In the genomic region with DNA sequence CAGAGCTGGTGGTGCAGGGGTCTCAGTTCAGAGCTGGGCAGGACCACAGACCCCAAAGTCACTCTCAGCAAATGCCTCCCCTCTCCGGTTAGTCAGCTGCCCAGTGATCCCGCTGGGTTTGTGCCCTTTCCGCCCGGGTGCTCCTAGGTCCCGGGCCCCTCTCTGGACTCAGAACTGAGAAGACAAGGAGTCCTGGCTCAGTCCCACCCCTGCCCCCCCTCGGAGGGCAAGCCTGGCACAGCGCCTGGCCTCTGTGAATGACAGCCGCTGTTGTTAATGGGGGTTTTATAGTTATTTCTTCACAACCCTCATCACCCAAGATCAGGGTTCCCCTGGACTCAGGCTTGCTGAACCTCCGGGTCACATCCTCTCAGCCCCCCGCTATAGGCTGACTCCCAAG, we compare ENCODE assay signal across 22 cellular contexts. TPM values are rescaled to one million over a fixed set of nuclear protein-coding genes. Genes with fewer than 3 reads are reported as not detected.
"Had no signal": no experiment of that assay in that cellular context is flagged by ENCODE, and none has a peak within 500 bp of the region (broad histone marks: within the 10 kb centered on the region; RNA-seq: fewer than 3 reads in every experiment).

No MANE protein-coding gene starts in this region.

- H3K4me1 ChIP-seq: ascending aorta, gastrocnemius medialis, stomach, thyroid gland had no signal

- H3K27me3 ChIP-seq: hepatocyte, thyroid gland had no signal

- H3K27ac ChIP-seq: ascending aorta, gastrocnemius medialis, hepatocyte, stomach, thyroid gland had no signal

- DNase-seq: activated CD4-positive, alpha-beta T cell treated with anti-CD3 and anti-CD28 coated beads for 4 hours; activated CD4-positive, alpha-beta T cell treated with anti-CD3 and anti-CD28 coated beads, Interleukin-2, amount 50 U/mL, for 4 hours; activated CD8-positive, alpha-beta memory T cell treated with anti-CD3 and anti-CD28 coated beads for 24 hours; activated gamma-delta T cell; activated naive CD4-positive, alpha-beta T cell treated with anti-CD3 and anti-CD28 coated beads, Interleukin-2, amount 10 ng/mL, durations not matched to agents 7 days and 5 days; activated naive CD8-positive, alpha-beta T cell treated with anti-CD3 and anti-CD28 coated beads, Interleukin-2, amount 10 ng/mL, durations not matched to agents 7 days and 5 days; cortex of kidney; effector memory CD8-positive, alpha-beta T cell; erythroblast; gastrocnemius medialis; islet precursor cell; left colon; natural killer cell; small intestine; stimulated activated naive B cell treated with anti-CD40 and anti-IgM and Interleukin-4, amounts not matched to agents 10 μg/mL and 1 μg/mL and 100 μg/mL, for 72 hours; stomach; thyroid gland had no signal

- H3K4me2 ChIP-seq: hepatocyte had no signal

- H3K27ac Mint-ChIP-seq: activated naive CD4-positive, alpha-beta T cell treated with anti-CD3 and anti-CD28 coated beads, Interleukin-2, amount 10 ng/mL, durations not matched to agents 7 days and 5 days; activated naive CD8-positive, alpha-beta T cell treated with anti-CD3 and anti-CD28 coated beads, Interleukin-2, amount 10 ng/mL, durations not matched to agents 7 days and 5 days; activated T-helper 1 cell treated with anti-CD3 and anti-CD28 coated beads, Interleukin-12 subunit alpha, Interleukin-12 subunit beta, Interleukin-2, Interleukin-4 antibody, amounts not matched to agents 30 ng/mL and 10 ng/mL and 1 ng/mL, durations not matched to agents 14 hours and 24 hours and 36 hours; effector memory CD8-positive, alpha-beta T cell; natural killer cell; stimulated activated naive B cell treated with anti-CD40 and anti-IgM and Interleukin-4, amounts not matched to agents 10 μg/mL and 1 μg/mL and 100 μg/mL, for 72 hours had no signal

- H3K4me3 ChIP-seq: ascending aorta, gastrocnemius medialis, hepatocyte, stomach, thyroid gland had no signal

- H2AFZ ChIP-seq: hepatocyte had no signal

- H3K4me3 Mint-ChIP-seq: activated naive CD4-positive, alpha-beta T cell treated with anti-CD3 and anti-CD28 coated beads, Interleukin-2, amount 10 ng/mL, durations not matched to agents 7 days and 5 days; activated naive CD8-positive, alpha-beta T cell treated with anti-CD3 and anti-CD28 coated beads, Interleukin-2, amount 10 ng/mL, durations not matched to agents 7 days and 5 days; activated T-helper 1 cell treated with anti-CD3 and anti-CD28 coated beads, Interleukin-12 subunit alpha, Interleukin-12 subunit beta, Interleukin-2, Interleukin-4 antibody, amounts not matched to agents 30 ng/mL and 10 ng/mL and 1 ng/mL, durations not matched to agents 14 hours and 24 hours and 36 hours; brain; effector memory CD8-positive, alpha-beta T cell; natural killer cell; stimulated activated naive B cell treated with anti-CD40 and anti-IgM and Interleukin-4, amounts not matched to agents 10 μg/mL and 1 μg/mL and 100 μg/mL, for 72 hours had no signal

- ATAC-seq: effector memory CD8-positive, alpha-beta T cell; gastrocnemius medialis; left colon; natural killer cell; sciatic nerve had no signal

- H3K36me3 Mint-ChIP-seq: activated naive CD4-positive, alpha-beta T cell treated with anti-CD3 and anti-CD28 coated beads, Interleukin-2, amount 10 ng/mL, durations not matched to agents 7 days and 5 days; activated naive CD8-positive, alpha-beta T cell treated with anti-CD3 and anti-CD28 coated beads, Interleukin-2, amount 10 ng/mL, durations not matched to agents 7 days and 5 days; natural killer cell; stimulated activated naive B cell treated with anti-CD40 and anti-IgM and Interleukin-4, amounts not matched to agents 10 μg/mL and 1 μg/mL and 100 μg/mL, for 72 hours had no signal

- H3K9me3 ChIP-seq: ascending aorta, gastrocnemius medialis, stomach, thyroid gland had no signal

- H3K4me1 Mint-ChIP-seq: activated naive CD4-positive, alpha-beta T cell treated with anti-CD3 and anti-CD28 coated beads, Interleukin-2, amount 10 ng/mL, durations not matched to agents 7 days and 5 days; activated naive CD8-positive, alpha-beta T cell treated with anti-CD3 and anti-CD28 coated beads, Interleukin-2, amount 10 ng/mL, durations not matched to agents 7 days and 5 days had no signal

- H3K36me3 ChIP-seq: ascending aorta, gastrocnemius medialis, stomach, thyroid gland had no signal

- FAIRE-seq: small intestine had no signal

- H3K9me3 Mint-ChIP-seq: activated naive CD4-positive, alpha-beta T cell treated with anti-CD3 and anti-CD28 coated beads, Interleukin-2, amount 10 ng/mL, durations not matched to agents 7 days and 5 days; activated naive CD8-positive, alpha-beta T cell treated with anti-CD3 and anti-CD28 coated beads, Interleukin-2, amount 10 ng/mL, durations not matched to agents 7 days and 5 days; activated T-helper 1 cell treated with anti-CD3 and anti-CD28 coated beads, Interleukin-12 subunit alpha, Interleukin-12 subunit beta, Interleukin-2, Interleukin-4 antibody, amounts not matched to agents 30 ng/mL and 10 ng/mL and 1 ng/mL, durations not matched to agents 14 hours and 24 hours and 36 hours; effector memory CD8-positive, alpha-beta T cell; natural killer cell; stimulated activated naive B cell treated with anti-CD40 and anti-IgM and Interleukin-4, amounts not matched to agents 10 μg/mL and 1 μg/mL and 100 μg/mL, for 72 hours had no signal

RNA-seq across cellular contexts. Expression of a gene that starts 47.6 kb away (rescaled TPM):
- total RNA-seq: ascending aorta had no signal
